In genomic region chrX:10769165-10769564, GRCh38 we compare ENCODE assay signal across 8 cellular contexts.
DNase-seq lines count a peak whose midpoint lies in the region; ATAC-seq and TF ChIP-seq lines count a peak whose summit lies in the region.

No MANE protein-coding gene starts in this region.

- peak in 5 of 6 experiments; percentile 31 to 51 (median 35) for TF ChIP-seq CTCF in adrenal gland (IDR thresholded peaks at IDR 0.05)
- peak; percentile 52 for TF ChIP-seq CTCF in kidney epithelial cell (IDR thresholded peaks at IDR 0.05; ENCODE audit: insufficient read depth, low read length, poor library complexity, severe bottlenecking)

- no peak overlapping the region for H3K4me3 ChIP-seq in adrenal gland
- no peak overlapping the region for H3K4me3 ChIP-seq in kidney epithelial cell (ENCODE audit: low read depth, low read length)

- WGBS in adrenal gland, 4 donors, result 4 to 14% (median 11%) methylated on average over 3 of the region's 3 CpGs

- peak overlapping the region; percentile 29; the same call in 1 of the 2 replicates for H3K9ac ChIP-seq in ES-I3 (ENCODE audit: low read depth, low read length)

- ATAC-seq in HG03439 (IDR thresholded peaks at IDR 0.05; ENCODE audit: unreplicated experiment), result no peak

- no peak overlapping the region for H3K27ac ChIP-seq in adrenal gland

- H3K36me3 ChIP-seq in ES-I3 (ENCODE audit: insufficient read depth, low read length) (no peaks in the 10 kb centered on the region), adrenal gland (replicated peaks in 1 of 2) (no peaks in the 10 kb centered on the region), kidney epithelial cell (ENCODE audit: control insufficient read depth, insufficient read depth, low read length) (no peaks in the 10 kb centered on the region)

- DNase-seq in HCEC 1CT, result peak; percentile 46
- peak; percentile 56 for DNase-seq in NCI-H1930 (lab: John Stamatoyannopoulos, UW)
- DNase-seq in adrenal gland, result no peak
- DNase-seq in kidney epithelial cell (ENCODE audit: low read depth), result no peak
- DNase-seq in activated CD8-positive, alpha-beta memory T cell treated with anti-CD3 and anti-CD28 coated beads for 24 hours, result no peak
- DNase-seq in UCSD-AML1 (lab: John Stamatoyannopoulos, UW; ENCODE audit: unreplicated experiment), result no peak

- H3K9me3 ChIP-seq in ES-I3 (ENCODE audit: control insufficient read depth, insufficient read depth, low read length), result no peaks in the 10 kb centered on the region
- no peaks in the 10 kb centered on the region for H3K9me3 ChIP-seq in adrenal gland (replicated peaks in 1 of 3)

- intact Hi-C loops in adrenal gland (cut with DNase I), result no loop called here

- TF ChIP-seq POLR2A in adrenal gland (IDR thresholded peaks at IDR 0.05), result no peak

- peaks cover 21% of the 10 kb centered on the region for H3K4me1 ChIP-seq in ES-I3 (ENCODE audit: insufficient read depth, low read length)
- no peaks in the 10 kb centered on the region for H3K4me1 ChIP-seq in adrenal gland (replicated peaks in 1 of 2)

- peaks cover 7% of the 10 kb centered on the region for H3K27me3 ChIP-seq in adrenal gland
- H3K27me3 ChIP-seq in kidney epithelial cell (ENCODE audit: control insufficient read depth, insufficient read depth, low read length), result no peaks in the 10 kb centered on the region

Comparison
In these comparisons a context has a peak if more than half of its experiments do, and no peak if none do; other contexts are left out.
1. DNase-seq: peak in HCEC 1CT (single experiment) and NCI-H1930 (2 of 2); none in adrenal gland (0 of 7), kidney epithelial cell (single experiment), activated CD8-positive, alpha-beta memory T cell treated with anti-CD3 and anti-CD28 coated beads for 24 hours (single experiment) and UCSD-AML1 (single experiment).